In genomic region chr7:452230-452751, GRCh38 we compare ENCODE assay signal across 11 cellular contexts.
DNase-seq lines count a peak whose midpoint lies in the region; ATAC-seq and TF ChIP-seq lines count a peak whose summit lies in the region.
"Had no signal": no experiment of that assay in that cellular context is flagged by ENCODE, and none has a peak within 500 bp of the region (broad histone marks: within the 10 kb centered on the region; RNA-seq: fewer than 3 reads in every experiment).

No MANE protein-coding gene starts in this region.

- WGBS in hepatocyte (ENCODE audit: low lambda C conversion rate, missing lambda C conversion rate): 29% methylated on average over 29 of the region's 30 CpGs
- WGBS in neuronal stem cell (ENCODE audit: extremely low coverage in 2 of 2, insufficient read length in 2 of 2, insufficient replicate concordance in 1 of 2), 2 donors: no CpG with 5 or more reads among the region's 30 CpGs

- H3K36me3 Mint-ChIP-seq in activated CD8-positive, alpha-beta T cell treated with anti-CD3 and anti-CD28 coated beads for 36 hours (ENCODE audit: low read depth): no peaks in the 10 kb centered on the region

- H2AFZ ChIP-seq in hepatocyte: no peak overlapping the region
- H2AFZ ChIP-seq in neuronal stem cell (ENCODE audit: low read length): peak overlapping the region; percentile 59

- H3K36me3 ChIP-seq in ES-I3 (ENCODE audit: insufficient read depth, low read length): no peaks in the 10 kb centered on the region
- no peaks in the 10 kb centered on the region for H3K36me3 ChIP-seq in hepatocyte (replicated peaks; ENCODE audit: insufficient read depth, low read depth)
- H3K36me3 ChIP-seq in neuronal stem cell (replicated peaks in 1 of 2; ENCODE audit: control insufficient read depth in 2 of 2, insufficient read depth in 2 of 2, low read length in 2 of 2): no peaks in the 10 kb centered on the region
- H3K36me3 ChIP-seq: ovary had no signal

- H3K27ac Mint-ChIP-seq in activated CD8-positive, alpha-beta T cell treated with anti-CD3 and anti-CD28 coated beads for 36 hours: no peak overlapping the region

- H3K27ac ChIP-seq in hepatocyte (no peak overlapping the region), neuronal stem cell (replicated peaks; ENCODE audit: low read length) (no peak overlapping the region)
- H3K27ac ChIP-seq: ovary had no signal

- no peaks in the 10 kb centered on the region for H3K9me2 ChIP-seq in hepatocyte (replicated peaks; ENCODE audit: insufficient read depth)

- no peak for ATAC-seq in activated CD8-positive, alpha-beta T cell treated with anti-CD3 and anti-CD28 coated beads for 36 hours
- ATAC-seq in HG02571 (IDR thresholded peaks at IDR 0.05; ENCODE audit: unreplicated experiment): no peak
- ATAC-seq in HG03457 (IDR thresholded peaks at IDR 0.05; ENCODE audit: unreplicated experiment): no peak

- H4K91ac ChIP-seq in neuronal stem cell (ENCODE audit: low read depth, low read length, poor library complexity): peak overlapping the region; percentile 95

- peak overlapping the region; percentile 100 for H2AK5ac ChIP-seq in neuronal stem cell (ENCODE audit: low read depth, low read length)

- peak overlapping the region; percentile 95 for H2BK12ac ChIP-seq in neuronal stem cell (ENCODE audit: low read length)

- peak overlapping the region; percentile 56 for H3K4me2 ChIP-seq in hepatocyte
- H3K4me2 ChIP-seq in neuronal stem cell (ENCODE audit: insufficient read depth, low read length, poor library complexity, severe bottlenecking): peak overlapping the region; percentile 51

- H3K79me1 ChIP-seq in neuronal stem cell (ENCODE audit: low read depth, low read length): peaks cover 2% of the 10 kb centered on the region

- H3K4ac ChIP-seq in neuronal stem cell (ENCODE audit: low read length): no peak overlapping the region

- H3K4me1 ChIP-seq in ES-I3 (ENCODE audit: insufficient read depth, low read length) (peaks cover 3% of the 10 kb centered on the region; the same call in 1 of the 2 replicates), hepatocyte (ENCODE audit: insufficient read depth) (peaks cover 20% of the 10 kb centered on the region), neuronal stem cell (ENCODE audit: control insufficient read depth in 2 of 2, insufficient read depth in 1 of 2, low read depth in 1 of 2, low read length in 2 of 2) (peaks cover 0 to 27% of the 10 kb centered on the region in 2 donors)

- H2BK15ac ChIP-seq in neuronal stem cell (ENCODE audit: low read length): peak overlapping the region; percentile 93

- H3K79me2 ChIP-seq in hepatocyte: no peaks in the 10 kb centered on the region

- H3K9ac ChIP-seq in ES-I3 (ENCODE audit: low read depth, low read length) (peak overlapping the region; percentile 50), neuronal stem cell (ENCODE audit: low read depth, low read length, poor library complexity) (peak overlapping the region; percentile 70)

- H3K9me3 Mint-ChIP-seq in activated CD8-positive, alpha-beta T cell treated with anti-CD3 and anti-CD28 coated beads for 36 hours: no peaks in the 10 kb centered on the region

- TF ChIP-seq CTCF in activated CD8-positive, alpha-beta T cell treated with anti-CD3 and anti-CD28 coated beads for 36 hours (IDR thresholded peaks at IDR 0.05): no peak
- TF ChIP-seq CTCF in hepatocyte (IDR thresholded peaks at IDR 0.05; ENCODE audit: poor library complexity): no peak

- H3K27me3 ChIP-seq in hepatocyte: peaks cover 6% of the 10 kb centered on the region
- peaks cover 0 to 35% (median 7%) of the 10 kb centered on the region in 3 experiments for H3K27me3 ChIP-seq in neuronal stem cell (ENCODE audit: control insufficient read depth in 3 of 3, insufficient read depth in 3 of 3, low read depth in 1 of 3, low read length in 3 of 3)
- H3K27me3 ChIP-seq: ovary had no signal

- CTCF ChIA-PET in activated CD8-positive, alpha-beta T cell treated with anti-CD3 and anti-CD28 coated beads for 36 hours (lab: Charles Lee): no interaction called here

- peak overlapping the region; percentile 82 for H3K14ac ChIP-seq in neuronal stem cell (ENCODE audit: low read length)

- H2BK5ac ChIP-seq in neuronal stem cell (ENCODE audit: low read length): peak overlapping the region; percentile 90

- H4K20me1 ChIP-seq in hepatocyte (ENCODE audit: insufficient read depth, poor library complexity, severe bottlenecking): no peaks in the 10 kb centered on the region

- peak overlapping the region; percentile 98 for H3K18ac ChIP-seq in neuronal stem cell (ENCODE audit: low read length)

- H3K27me3 Mint-ChIP-seq in activated CD8-positive, alpha-beta T cell treated with anti-CD3 and anti-CD28 coated beads for 36 hours: peaks cover 9% of the 10 kb centered on the region

- no peak overlapping the region for H4K8ac ChIP-seq in neuronal stem cell (ENCODE audit: low read depth, low read length)

- POLR2A ChIA-PET in activated CD8-positive, alpha-beta T cell treated with anti-CD3 and anti-CD28 coated beads for 36 hours (lab: Charles Lee): no interaction called here

- peak; percentile 18 for DNase-seq in activated CD8-positive, alpha-beta T cell treated with anti-CD3 and anti-CD28 coated beads for 36 hours
- DNase-seq in hepatocyte (ENCODE audit: low spot score) (peak; percentile 75), neuronal stem cell (ENCODE audit: low spot score) (no peak), GM19240 (ENCODE audit: insufficient read length, low spot score) (no peak), COLO668 (lab: John Stamatoyannopoulos, UW; ENCODE audit: unreplicated experiment) (no peak)
- DNase-seq: NCI-H1105, T-helper 1 cell had no signal

- intact Hi-C loops in activated CD8-positive, alpha-beta T cell treated with anti-CD3 and anti-CD28 coated beads for 36 hours (cut with micrococcal nuclease): no loop called here

- peaks cover 17% of the 10 kb centered on the region for H3K4me1 Mint-ChIP-seq in activated CD8-positive, alpha-beta T cell treated with anti-CD3 and anti-CD28 coated beads for 36 hours (ENCODE audit: low read depth)

- peak overlapping the region; percentile 99 for H2BK120ac ChIP-seq in neuronal stem cell (ENCODE audit: low read depth, low read length)

- H3K4me3 ChIP-seq in hepatocyte: no peak overlapping the region
- no peak overlapping the region for H3K4me3 ChIP-seq in neuronal stem cell (ENCODE audit: low read length in 2 of 2)
- H3K4me3 ChIP-seq: ovary had no signal

- H3K23ac ChIP-seq in neuronal stem cell (ENCODE audit: low read depth, low read length, poor library complexity): peak overlapping the region; percentile 17

- H3K9me3 ChIP-seq in ES-I3 (ENCODE audit: control insufficient read depth, insufficient read depth, low read length): no peaks in the 10 kb centered on the region
- no peaks in the 10 kb centered on the region for H3K9me3 ChIP-seq in hepatocyte (ENCODE audit: low read depth)
- H3K9me3 ChIP-seq in neuronal stem cell (replicated peaks in 1 of 2; ENCODE audit: control insufficient read depth in 2 of 2, insufficient read depth in 1 of 2, low read depth in 1 of 2, low read length in 2 of 2): no peaks in the 10 kb centered on the region
- H3K9me3 ChIP-seq: ovary had no signal

- H3K4me3 Mint-ChIP-seq in activated CD8-positive, alpha-beta T cell treated with anti-CD3 and anti-CD28 coated beads for 36 hours: no peak overlapping the region

Comparison
In these comparisons a context has a peak if more than half of its experiments do, and no peak if none do; other contexts are left out.
1. DNase-seq: peak in activated CD8-positive, alpha-beta T cell treated with anti-CD3 and anti-CD28 coated beads for 36 hours (single experiment) and hepatocyte (single experiment); none in neuronal stem cell (single experiment), GM19240 (single experiment) and COLO668 (single experiment).